1 cellular context compared by ENCODE assay signal in genomic region chr14:74562515-74563232, GRCh38.
A peak's percentile ranks its signal among the peaks of the same experiment; 100 is the strongest.
TF ChIP-seq lines count a peak whose summit lies in the region.

No MANE protein-coding gene starts in this region.

TF ChIP-seq in IMR-90, 13 proteins besides CTCF, POLR2A, EP300 and RAD21 (continued from another document):
- TF ChIP-seq MXI1 (IDR thresholded peaks at IDR 0.05; ENCODE audit: borderline replicate concordance, low read depth, low read length): no peak
- TF ChIP-seq CEBPB (IDR thresholded peaks at IDR 0.05; ENCODE audit: low read depth, low read length): peak; percentile 5; the same call in 1 of the 2 replicates
- no peak for TF ChIP-seq FOS (IDR thresholded peaks at IDR 0.05; ENCODE audit: low read depth, low read length)
- no peak for TF ChIP-seq RFX5 (IDR thresholded peaks at IDR 0.05; ENCODE audit: low read depth, low read length)
- no peak for TF ChIP-seq NFE2L2 (IDR thresholded peaks at IDR 0.05; ENCODE audit: low read depth, low read length)
- TF ChIP-seq MAFK (IDR thresholded peaks at IDR 0.05; ENCODE audit: low read depth, low read length): peak; percentile 96
- TF ChIP-seq BHLHE40 (IDR thresholded peaks at IDR 0.05; ENCODE audit: low read depth, low read length): no peak
- no peak for TF ChIP-seq CHD1 (IDR thresholded peaks at IDR 0.05; ENCODE audit: low read depth, low read length)
